Comparison of ENCODE assay signal across 11 cellular contexts in the genomic region with DNA sequence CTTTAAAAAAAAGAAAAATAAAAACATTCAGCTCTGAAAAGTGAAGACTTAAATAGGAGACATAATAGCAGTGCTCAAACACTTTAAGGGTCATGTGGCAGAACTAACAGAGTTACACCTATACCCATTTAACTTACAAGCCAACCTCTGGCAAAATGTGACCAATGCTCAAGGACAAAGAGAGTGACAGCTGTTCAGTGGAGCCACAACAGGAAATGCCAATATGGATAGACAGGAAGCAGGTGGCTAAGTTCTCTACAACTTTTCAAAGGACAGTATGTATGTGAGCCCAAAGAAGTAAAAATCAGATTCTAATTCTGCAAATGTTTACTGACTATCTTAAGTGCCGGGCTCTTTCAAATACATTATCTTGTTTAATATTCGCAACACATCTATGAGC. TPM values are rescaled to one million over a fixed set of nuclear protein-coding genes. Genes with fewer than 3 reads are reported as not detected.
DNase-seq lines count a peak whose midpoint lies in the region; ATAC-seq and TF ChIP-seq lines count a peak whose summit lies in the region.
"Had no signal": no experiment of that assay in that cellular context is flagged by ENCODE, and none has a peak within 500 bp of the region (broad histone marks: within the 10 kb centered on the region; RNA-seq: fewer than 3 reads in every experiment).

No MANE protein-coding gene starts in this region.

- no peak overlapping the region for H3K27ac Mint-ChIP-seq in activated CD8-positive, alpha-beta memory T cell treated with anti-CD3 and anti-CD28 coated beads, Interleukin-2, amount 10 ng/mL, durations not matched to agents 7 days and 5 days
- no peak overlapping the region for H3K27ac Mint-ChIP-seq in endodermal cell
- H3K27ac Mint-ChIP-seq in type B pancreatic cell = peak overlapping the region; percentile 50

- H3K9me3 ChIP-seq in endodermal cell (ENCODE audit: control insufficient read depth, low read length) = no peaks in the 10 kb centered on the region
- H3K9me3 ChIP-seq: heart right ventricle, suprapubic skin had no signal

- peaks cover 19% of the 10 kb centered on the region for H3K36me3 ChIP-seq in endodermal cell (ENCODE audit: control insufficient read depth, insufficient read depth, low read length)
- H3K36me3 ChIP-seq: heart right ventricle, suprapubic skin had no signal

- no peak overlapping the region for H3K27ac ChIP-seq in endodermal cell (ENCODE audit: low read depth, low read length)
- H3K27ac ChIP-seq: suprapubic skin had no signal

- no peaks in the 10 kb centered on the region for H3K27me3 ChIP-seq in endodermal cell (ENCODE audit: control insufficient read depth, insufficient read depth, low read length, poor library complexity, severe bottlenecking)
- H3K27me3 ChIP-seq: heart right ventricle, suprapubic skin had no signal

- peaks cover 15% of the 10 kb centered on the region for H3K4me1 ChIP-seq in endodermal cell (ENCODE audit: control insufficient read depth, insufficient read depth, low read length)

- TF ChIP-seq CTCF in endodermal cell (conservative IDR thresholded peaks at IDR 0.05) = no peak
- no peak for TF ChIP-seq CTCF in type B pancreatic cell (conservative IDR thresholded peaks at IDR 0.05)

- peaks cover 37% of the 10 kb centered on the region for H3K4me1 Mint-ChIP-seq in activated CD8-positive, alpha-beta memory T cell treated with anti-CD3 and anti-CD28 coated beads, Interleukin-2, amount 10 ng/mL, durations not matched to agents 7 days and 5 days
- H3K4me1 Mint-ChIP-seq in endodermal cell (peaks cover 20% of the 10 kb centered on the region), type B pancreatic cell (ENCODE audit: unreplicated experiment) (peaks cover 47% of the 10 kb centered on the region)

- H3K4me3 Mint-ChIP-seq in activated CD8-positive, alpha-beta memory T cell treated with anti-CD3 and anti-CD28 coated beads, Interleukin-2, amount 10 ng/mL, durations not matched to agents 7 days and 5 days = no peak overlapping the region
- H3K4me3 Mint-ChIP-seq in endodermal cell (no peak overlapping the region), type B pancreatic cell (peak overlapping the region; percentile 24)
- H3K4me3 Mint-ChIP-seq: CD14-positive monocyte had no signal

- H3K9me3 Mint-ChIP-seq in activated CD8-positive, alpha-beta memory T cell treated with anti-CD3 and anti-CD28 coated beads, Interleukin-2, amount 10 ng/mL, durations not matched to agents 7 days and 5 days (ENCODE audit: low read depth) = no peaks in the 10 kb centered on the region
- H3K9me3 Mint-ChIP-seq in endodermal cell = no peaks in the 10 kb centered on the region
- H3K9me3 Mint-ChIP-seq in type B pancreatic cell = no peaks in the 10 kb centered on the region
- H3K9me3 Mint-ChIP-seq: CD14-positive monocyte had no signal

- no peak for ATAC-seq in activated CD8-positive, alpha-beta memory T cell treated with anti-CD3 and anti-CD28 coated beads, Interleukin-2, amount 10 ng/mL, durations not matched to agents 7 days and 5 days
- no peak for ATAC-seq in stimulated activated naive CD8-positive, alpha-beta T cell treated with anti-CD3 and anti-CD28 coated beads, Interleukin-15, Interleukin-2, amounts not matched to agents 100 U/mL and 50 U/mL, for 24 hours
- ATAC-seq: heart right ventricle had no signal

- H3K27me3 Mint-ChIP-seq in activated CD8-positive, alpha-beta memory T cell treated with anti-CD3 and anti-CD28 coated beads, Interleukin-2, amount 10 ng/mL, durations not matched to agents 7 days and 5 days = no peaks in the 10 kb centered on the region
- H3K27me3 Mint-ChIP-seq in endodermal cell (ENCODE audit: insufficient read depth) (no peaks in the 10 kb centered on the region), type B pancreatic cell (no peaks in the 10 kb centered on the region)

- peaks cover 8% of the 10 kb centered on the region for H3K36me3 Mint-ChIP-seq in activated CD8-positive, alpha-beta memory T cell treated with anti-CD3 and anti-CD28 coated beads, Interleukin-2, amount 10 ng/mL, durations not matched to agents 7 days and 5 days
- H3K36me3 Mint-ChIP-seq in endodermal cell (ENCODE audit: low read depth) (peaks cover 10% of the 10 kb centered on the region), type B pancreatic cell (peaks cover 4% of the 10 kb centered on the region)

- WGBS in endodermal cell (ENCODE audit: insufficient coverage in 1 of 2, insufficient read length in 1 of 2), 2 experiments = 100% methylated on average over 2 of the region's 2 CpGs; no CpG with 5 or more reads in 1 of the 2 experiments

- CTCF ChIA-PET in activated CD8-positive, alpha-beta memory T cell treated with anti-CD3 and anti-CD28 coated beads, Interleukin-2, amount 10 ng/mL, durations not matched to agents 7 days and 5 days (lab: Charles Lee) = interaction anchor here (0.8 kb wide), 1 partner anchor 44 kb away, joined by 3 read pairs; no protein-coding TSS in a partner anchor

- DNase-seq in activated CD8-positive, alpha-beta memory T cell treated with anti-CD3 and anti-CD28 coated beads, Interleukin-2, amount 10 ng/mL, durations not matched to agents 7 days and 5 days = peak; percentile 45
- DNase-seq in activated CD8-positive, alpha-beta memory T cell treated with anti-CD3 and anti-CD28 coated beads for 24 hours = no peak
- DNase-seq in NCI-H82 (lab: John Stamatoyannopoulos, UW) = peak; percentile 64
- no peak for DNase-seq in endodermal cell
- no peak for DNase-seq in type B pancreatic cell (ENCODE audit: extremely low spot score, unreplicated experiment)
- no peak for DNase-seq in COLO829 (ENCODE audit: low spot score)
- no peak for DNase-seq in stimulated activated naive CD8-positive, alpha-beta T cell treated with anti-CD3 and anti-CD28 coated beads, Interleukin-15, Interleukin-2, amounts not matched to agents 100 U/mL and 50 U/mL, for 24 hours
- no peak for DNase-seq in D341Med (ENCODE audit: low spot score)
- DNase-seq: heart right ventricle had no signal

- no peak overlapping the region for H3K9ac ChIP-seq in endodermal cell (ENCODE audit: extremely low read depth, low read length, poor library complexity, severe bottlenecking)

- H3K4me3 ChIP-seq in endodermal cell (ENCODE audit: low read length) = peak overlapping the region; percentile 93
- H3K4me3 ChIP-seq: suprapubic skin had no signal

RNA-seq across cellular contexts. Expression of a gene that starts 3.4 kb away (rescaled TPM):
- total RNA-seq in activated CD8-positive, alpha-beta memory T cell treated with anti-CD3 and anti-CD28 coated beads, Interleukin-2, amount 10 ng/mL, durations not matched to agents 7 days and 5 days = 10 to 100 TPM; 17.6 to 17.8 TPM
- 10 to 100 TPM; 41.0 to 51.1 TPM for total RNA-seq in endodermal cell
- 22.6 TPM for polyA plus RNA-seq in endodermal cell (2013, experiment 1 of 2)
- 21.1 TPM for polyA plus RNA-seq in endodermal cell (2013, experiment 2 of 2)
- total RNA-seq in type B pancreatic cell (ENCODE audit: low replicate concordance) = 46.9 and 50.8 TPM in 2 replicates

Comparison
In these comparisons a context has a peak if more than half of its experiments do, and no peak if none do; other contexts are left out.
1. DNase-seq: peak in activated CD8-positive, alpha-beta memory T cell treated with anti-CD3 and anti-CD28 coated beads, Interleukin-2, amount 10 ng/mL, durations not matched to agents 7 days and 5 days (single experiment) and NCI-H82 (single experiment); none in activated CD8-positive, alpha-beta memory T cell treated with anti-CD3 and anti-CD28 coated beads for 24 hours (single experiment), endodermal cell (single experiment), type B pancreatic cell (single experiment), COLO829 (single experiment), stimulated activated naive CD8-positive, alpha-beta T cell treated with anti-CD3 and anti-CD28 coated beads, Interleukin-15, Interleukin-2, amounts not matched to agents 100 U/mL and 50 U/mL, for 24 hours (single experiment) and D341Med (single experiment).